ENCODE assay signal across 10 cellular contexts in the genomic region with DNA sequence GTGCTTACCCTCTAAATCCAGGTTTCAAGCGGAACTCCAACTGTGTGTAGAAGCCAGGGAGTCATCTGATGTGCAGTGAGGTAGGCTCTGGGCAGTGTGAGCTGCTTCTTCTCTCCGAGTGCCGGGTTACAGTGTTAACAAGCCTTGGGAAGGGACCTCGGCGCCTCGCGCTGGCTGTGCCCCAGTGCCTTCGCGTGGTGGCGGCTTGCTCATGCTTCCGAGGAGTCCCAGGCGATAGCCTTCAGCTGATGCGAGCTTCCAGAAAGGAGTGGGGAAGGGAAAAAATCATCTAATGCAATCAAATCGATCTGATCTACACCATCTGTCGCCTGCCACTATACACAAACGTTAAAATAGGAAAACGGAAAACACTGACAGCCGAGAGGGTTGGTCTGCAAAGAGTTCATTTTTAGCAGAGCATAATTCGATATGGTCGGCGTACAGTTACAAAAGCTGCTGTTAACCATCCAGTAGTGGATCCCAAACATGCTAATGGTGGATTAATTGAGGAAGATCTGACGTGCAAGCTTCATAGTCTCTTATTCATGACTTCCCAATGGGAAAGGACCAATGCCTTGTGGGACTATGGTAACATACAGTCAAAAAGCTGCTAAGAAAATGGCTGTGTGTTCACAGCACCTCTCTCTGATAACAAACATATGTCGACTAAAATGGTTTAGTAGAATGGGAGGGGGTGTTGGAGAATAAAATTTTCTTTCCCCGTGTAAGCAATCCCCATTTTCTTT.
DNase-seq lines count a peak whose midpoint lies in the region; ATAC-seq, FAIRE-seq and TF ChIP-seq lines count a peak whose summit lies in the region.
"Had no signal": no experiment of that assay in that cellular context is flagged by ENCODE, and none has a peak within 500 bp of the region (broad histone marks: within the 10 kb centered on the region; RNA-seq: fewer than 3 reads in every experiment).

No MANE protein-coding gene starts in this region.

- no peaks in the 10 kb centered on the region for H3K36me3 ChIP-seq in endodermal cell (ENCODE audit: control insufficient read depth, insufficient read depth, low read length)
- H3K36me3 ChIP-seq in body of pancreas (replicated peaks in 1 of 2; ENCODE audit: insufficient read depth in 1 of 2, low read depth in 2 of 2), result no peaks in the 10 kb centered on the region
- H3K36me3 ChIP-seq: BLaER1 treated with 17β-estradiol and CSF1 and Interleukin-3, amounts not matched to agents 10 nM and 100 nM had no signal

- TF ChIP-seq CTCF in endodermal cell (conservative IDR thresholded peaks at IDR 0.05), result no peak
- no peak for TF ChIP-seq CTCF in body of pancreas (IDR thresholded peaks at IDR 0.05)

- no peak overlapping the region for H3K9ac ChIP-seq in endodermal cell (ENCODE audit: extremely low read depth, low read length, poor library complexity, severe bottlenecking)
- H3K9ac ChIP-seq: BLaER1 treated with 17β-estradiol and CSF1 and Interleukin-3, amounts not matched to agents 10 nM and 100 nM had no signal

- H3K4me1 Mint-ChIP-seq in endodermal cell, result peaks cover 20% of the 10 kb centered on the region

- H3K27ac ChIP-seq in endodermal cell (ENCODE audit: low read depth, low read length) (no peak overlapping the region), body of pancreas (no peak overlapping the region)
- H3K27ac ChIP-seq: BLaER1 treated with 17β-estradiol and CSF1 and Interleukin-3, amounts not matched to agents 10 nM and 100 nM had no signal

- no peaks in the 10 kb centered on the region for H3K36me3 Mint-ChIP-seq in endodermal cell (ENCODE audit: low read depth)

- WGBS in endodermal cell (ENCODE audit: insufficient coverage in 1 of 2, insufficient read length in 1 of 2), 2 experiments, result 13 to 43% methylated on average over 9 to 22 of the region's 24 CpGs
- WGBS in body of pancreas, 2 donors, result 6 to 8% methylated on average over 24 of the region's 24 CpGs

- H3K4me3 ChIP-seq in endodermal cell (ENCODE audit: low read length), result peak overlapping the region; percentile 72
- H3K4me3 ChIP-seq in body of pancreas, result no peak overlapping the region
- H3K4me3 ChIP-seq: BLaER1 treated with 17β-estradiol and CSF1 and Interleukin-3, amounts not matched to agents 10 nM and 100 nM had no signal

- no peak for ATAC-seq in body of pancreas

- no peak for FAIRE-seq in GM19239 (lab: Jason Lieb, UNC)

- no peak overlapping the region for H3K4me3 Mint-ChIP-seq in endodermal cell

- peaks cover 94% of the 10 kb centered on the region for H3K27me3 Mint-ChIP-seq in endodermal cell (ENCODE audit: insufficient read depth)

- H3K9me3 ChIP-seq in endodermal cell (ENCODE audit: control insufficient read depth, low read length) (no peaks in the 10 kb centered on the region), body of pancreas (no peaks in the 10 kb centered on the region)

- no peaks in the 10 kb centered on the region for H3K9me3 Mint-ChIP-seq in endodermal cell

- no peak for TF ChIP-seq POLR2A in body of pancreas (IDR thresholded peaks at IDR 0.05)

- H3K27me3 ChIP-seq in endodermal cell (ENCODE audit: control insufficient read depth, insufficient read depth, low read length, poor library complexity, severe bottlenecking) (peaks cover 96% of the 10 kb centered on the region), body of pancreas (peaks cover 0 to 43% of the 10 kb centered on the region in 2 donors)

- H3K4me1 ChIP-seq in endodermal cell (ENCODE audit: control insufficient read depth, insufficient read depth, low read length) (no peaks in the 10 kb centered on the region), body of pancreas (peaks cover 36% of the 10 kb centered on the region)
- H3K4me1 ChIP-seq: BLaER1 treated with 17β-estradiol and CSF1 and Interleukin-3, amounts not matched to agents 10 nM and 100 nM had no signal

- H3K27ac Mint-ChIP-seq in endodermal cell, result no peak overlapping the region

- intact Hi-C loops in body of pancreas (cut with DNase I), result loop anchor here (10.0 kb wide), 1 partner anchor 1085 kb away; no protein-coding TSS in a partner anchor

- peak; percentile 26 for DNase-seq in NCI-H345 (lab: John Stamatoyannopoulos, UW)
- DNase-seq in NCI-H345 treated with DMSO at 0.1 percent for 48 hours (lab: John Stamatoyannopoulos, UW; ENCODE audit: unreplicated experiment), result no peak
- peak; percentile 91 for DNase-seq in NCI-H2227 treated with DMSO at 0.1 percent for 48 hours (lab: John Stamatoyannopoulos, UW)
- DNase-seq in endodermal cell, result peak; percentile 70
- peak; percentile 47 for DNase-seq in putamen (ENCODE audit: low spot score)
- DNase-seq in DMS114 treated with DMSO at 0.1 percent for 48 hours (lab: John Stamatoyannopoulos, UW; ENCODE audit: unreplicated experiment), result no peak
- no peak for DNase-seq in GM19239 (ENCODE audit: insufficient read length, low spot score)
- DNase-seq in body of pancreas, result no peak
- DNase-seq: activated gamma-delta T cell had no signal

Comparison
In these comparisons a context has a peak if more than half of its experiments do, and no peak if none do; other contexts are left out.
1. DNase-seq: peak in NCI-H345 (single experiment), NCI-H2227 treated with DMSO at 0.1 percent for 48 hours (single experiment), endodermal cell (single experiment) and putamen (single experiment); none in NCI-H345 treated with DMSO at 0.1 percent for 48 hours (single experiment), DMS114 treated with DMSO at 0.1 percent for 48 hours (single experiment), GM19239 (single experiment) and body of pancreas (0 of 4).